In the genomic region with DNA sequence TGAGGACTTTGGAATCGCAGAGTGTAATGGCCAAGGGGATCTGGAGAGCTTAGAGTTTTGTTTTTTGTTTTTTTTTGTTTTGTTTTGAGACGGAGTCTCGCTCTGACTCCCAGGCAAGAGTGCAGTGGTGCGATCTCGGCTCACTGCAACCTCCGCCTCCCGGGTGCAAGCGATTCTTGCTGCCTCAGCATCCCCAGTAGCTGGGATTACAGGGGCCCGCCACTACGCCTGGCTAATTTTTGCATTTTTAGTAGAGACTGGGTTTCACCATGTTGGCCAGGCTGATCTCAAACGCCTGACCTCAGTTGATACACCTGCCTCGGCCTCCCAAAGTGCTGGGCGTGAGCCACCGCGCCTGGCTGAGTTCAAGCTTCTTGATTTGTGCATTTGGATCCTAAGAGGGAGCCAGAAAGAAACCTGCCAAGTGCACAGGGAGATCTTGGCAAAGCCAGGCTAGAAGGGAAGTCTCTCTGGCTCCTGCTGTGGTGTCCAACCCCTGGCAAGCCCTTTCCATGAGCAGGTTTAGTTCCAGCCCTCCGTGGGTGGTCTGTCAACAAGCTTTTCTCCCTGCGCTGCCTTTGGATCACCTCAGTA, we compare ENCODE assay signal across 9 cellular contexts. TPM values are rescaled to one million over a fixed set of nuclear protein-coding genes. Genes with fewer than 3 reads are reported as not detected.
A peak's percentile ranks its signal among the peaks of the same experiment; 100 is the strongest.
DNase-seq lines count a peak whose midpoint lies in the region; ATAC-seq, FAIRE-seq and TF ChIP-seq lines count a peak whose summit lies in the region.
"Had no signal": no experiment of that assay in that cellular context is flagged by ENCODE, and none has a peak within 500 bp of the region (broad histone marks: within the 10 kb centered on the region; RNA-seq: fewer than 3 reads in every experiment).

No MANE protein-coding gene starts in this region.

- no TSS peak for BruUV-seq in PC-3 (replicated peaks; lab: Mats Ljungman, UMichigan)

- H3K36me3 ChIP-seq in GM23248 (ENCODE audit: low read depth), result no peaks in the 10 kb centered on the region
- H3K36me3 ChIP-seq in kidney (ENCODE audit: control insufficient read depth in 1 of 2, insufficient read depth in 2 of 2, low read length in 2 of 2), result no peaks in the 10 kb centered on the region
- no peaks in the 10 kb centered on the region for H3K36me3 ChIP-seq in skeletal muscle satellite cell (ENCODE audit: insufficient read depth, low read length)
- no peaks in the 10 kb centered on the region for H3K36me3 ChIP-seq in adrenal gland (replicated peaks in 1 of 2)
- H3K36me3 ChIP-seq in PC-3 (ENCODE audit: low read depth, low read length), result peaks cover 8% of the 10 kb centered on the region; the same call in 1 of the 2 replicates

- H3K27me3 ChIP-seq in GM23248 (replicated peaks; ENCODE audit: insufficient read depth) (peaks cover 12% of the 10 kb centered on the region; the same call in 1 of the 2 replicates), skeletal muscle satellite cell (ENCODE audit: control insufficient read depth, insufficient read depth, low read length) (peaks cover 44% of the 10 kb centered on the region), adrenal gland (no peaks in the 10 kb centered on the region), PC-3 (ENCODE audit: low read length) (no peaks in the 10 kb centered on the region)

- no peak for ATAC-seq in activated naive CD8-positive, alpha-beta T cell treated with anti-CD3 and anti-CD28 coated beads, Interleukin-2, amount 50 U/mL, for 24 hours
- no peak for ATAC-seq in PC-3

- TF ChIP-seq CTCF in kidney (IDR thresholded peaks at IDR 0.05; ENCODE audit: borderline replicate concordance, extremely low read depth, insufficient read depth) (no peak), adrenal gland (IDR thresholded peaks at IDR 0.05) (no peak), PC-3 (conservative IDR thresholded peaks at IDR 0.05; ENCODE audit: low read depth, low read length) (no peak)

- no peak overlapping the region for H3K27ac Mint-ChIP-seq in activated naive CD8-positive, alpha-beta T cell treated with anti-CD3 and anti-CD28 coated beads, Interleukin-2, amount 50 U/mL, for 24 hours

- DNase-seq in GM23248, result no peak
- no peak for DNase-seq in activated naive CD8-positive, alpha-beta T cell treated with anti-CD3 and anti-CD28 coated beads, Interleukin-2, amount 50 U/mL, for 24 hours
- DNase-seq in kidney, result no peak
- no peak for DNase-seq in adrenal gland
- DNase-seq in PC-3, result no peak
- DNase-seq in activated T-cell treated with anti-CD3 and anti-CD28 coated beads, Interleukin-2, amount 50 U/mL, for 48 hours, result no peak
- no peak for DNase-seq in ACHN
- DNase-seq: MV-4-11 had no signal

- intact Hi-C loops in kidney (cut with DNase I), result no loop called here
- intact Hi-C loops in adrenal gland (cut with DNase I), result no loop called here
- intact Hi-C loops in PC-3 (cut with micrococcal nuclease), result no loop called here

- no peak overlapping the region for H3K27ac ChIP-seq in GM23248
- H3K27ac ChIP-seq in kidney (ENCODE audit: low read depth in 2 of 2, low read length in 2 of 2), result peak overlapping the region; percentile 54 to 88
- H3K27ac ChIP-seq in adrenal gland, result no peak overlapping the region
- no peak overlapping the region for H3K27ac ChIP-seq in PC-3 (ENCODE audit: low read length)

- H3K9me2 ChIP-seq in GM23248 (ENCODE audit: insufficient read depth), result no peaks in the 10 kb centered on the region
- H3K9me2 ChIP-seq in PC-3 (replicated peaks; ENCODE audit: low read length), result no peaks in the 10 kb centered on the region

- H3K4me2 ChIP-seq in GM23248 (ENCODE audit: unreplicated experiment) (peak overlapping the region; percentile 55), skeletal muscle satellite cell (ENCODE audit: low read length) (peak overlapping the region; percentile 91), PC-3 (ENCODE audit: low read length) (no peak overlapping the region)

- TF ChIP-seq POLR2A in adrenal gland (IDR thresholded peaks at IDR 0.05), result no peak

- POLR2A ChIA-PET in PC-3 (lab: Charles Lee; ENCODE audit: unreplicated experiment), result no interaction called here

- no peaks in the 10 kb centered on the region for H3K4me1 ChIP-seq in GM23248 (ENCODE audit: insufficient read depth)
- H3K4me1 ChIP-seq in kidney (ENCODE audit: control insufficient read depth in 1 of 2, insufficient read depth in 1 of 2, low read depth in 1 of 2, low read length in 2 of 2), result peaks cover 0 to 10% of the 10 kb centered on the region in 2 donors
- H3K4me1 ChIP-seq in skeletal muscle satellite cell (ENCODE audit: control insufficient read depth, insufficient read depth, low read length), result peaks cover 8% of the 10 kb centered on the region
- peaks cover 0 to 17% of the 10 kb centered on the region in 2 donors for H3K4me1 ChIP-seq in adrenal gland (replicated peaks in 1 of 2)
- H3K4me1 ChIP-seq in PC-3 (ENCODE audit: insufficient read depth, low read length), result no peaks in the 10 kb centered on the region

- H3F3A ChIP-seq in GM23248 (ENCODE audit: insufficient read depth), result no peaks in the 10 kb centered on the region
- H3F3A ChIP-seq in PC-3 (ENCODE audit: low read length, unreplicated experiment), result no peaks in the 10 kb centered on the region

- CTCF ChIA-PET in PC-3 (lab: Charles Lee), result no interaction called here

- peaks cover 17% of the 10 kb centered on the region for H3K36me3 Mint-ChIP-seq in activated naive CD8-positive, alpha-beta T cell treated with anti-CD3 and anti-CD28 coated beads, Interleukin-2, amount 50 U/mL, for 24 hours (ENCODE audit: low read depth)

- H3K79me2 ChIP-seq in GM23248 (ENCODE audit: insufficient read depth) (no peaks in the 10 kb centered on the region), PC-3 (ENCODE audit: low read length) (no peaks in the 10 kb centered on the region)

- peaks cover 5% of the 10 kb centered on the region for H3K9me3 Mint-ChIP-seq in activated naive CD8-positive, alpha-beta T cell treated with anti-CD3 and anti-CD28 coated beads, Interleukin-2, amount 50 U/mL, for 24 hours

- H3K9ac ChIP-seq in GM23248, result no peak overlapping the region
- peak overlapping the region; percentile 60 to 80 for H3K9ac ChIP-seq in kidney (ENCODE audit: low read length in 2 of 2)
- H3K9ac ChIP-seq in skeletal muscle satellite cell (ENCODE audit: low read depth, low read length), result no peak overlapping the region
- no peak overlapping the region for H3K9ac ChIP-seq in PC-3 (ENCODE audit: low read length)

- 27 to 34% methylated on average over 17 of the region's 17 CpGs for WGBS in GM23248 (ENCODE audit: low coverage in 1 of 2, low lambda C conversion rate in 2 of 2, missing lambda C conversion rate in 2 of 2), 2 experiments
- WGBS in adrenal gland, 4 donors, result 43 to 55% (median 50%) methylated on average over 14 to 17 of the region's 17 CpGs

- H3K4me3 Mint-ChIP-seq in activated naive CD8-positive, alpha-beta T cell treated with anti-CD3 and anti-CD28 coated beads, Interleukin-2, amount 50 U/mL, for 24 hours, result peak overlapping the region; percentile 59

- peaks cover 9% of the 10 kb centered on the region for H3K4me1 Mint-ChIP-seq in activated naive CD8-positive, alpha-beta T cell treated with anti-CD3 and anti-CD28 coated beads, Interleukin-2, amount 50 U/mL, for 24 hours

- H3K4me3 ChIP-seq in GM23248 (peak overlapping the region; percentile 63), kidney (ENCODE audit: low read length in 2 of 2) (peak overlapping the region; percentile 70 to 90), skeletal muscle satellite cell (ENCODE audit: low read length) (peak overlapping the region; percentile 69), adrenal gland (peak overlapping the region in 2 of 4 donors; percentile 33 to 83), PC-3 (ENCODE audit: low read length) (no peak overlapping the region)

- H4K20me1 ChIP-seq in GM23248 (ENCODE audit: insufficient read depth) (no peaks in the 10 kb centered on the region), PC-3 (ENCODE audit: low read length) (no peaks in the 10 kb centered on the region)

- in situ Hi-C loops in GM23248 (cut with MboI) (no loop called here), ACHN (cut with HindIII; ENCODE audit: low pct_ligation_motif_present, low pct_unique_long_range_greater_than_20kb, low sequenced_read_pairs) (no loop called here)

- no peak for FAIRE-seq in kidney (lab: Jason Lieb, UNC)

- H2AFZ ChIP-seq in GM23248 (peak overlapping the region; percentile 68; the same call in 1 of the 2 replicates), PC-3 (ENCODE audit: low read length) (no peak overlapping the region)

- H3K9me3 ChIP-seq in GM23248 (ENCODE audit: low read depth) (no peaks in the 10 kb centered on the region), kidney (ENCODE audit: control insufficient read depth in 1 of 2, low read length in 2 of 2) (peaks cover 0 to 10% of the 10 kb centered on the region in 2 donors), skeletal muscle satellite cell (replicated peaks; ENCODE audit: low read length) (peaks cover 12% of the 10 kb centered on the region), adrenal gland (replicated peaks in 1 of 3) (no peaks in the 10 kb centered on the region), PC-3 (ENCODE audit: low read length) (peaks cover 9% of the 10 kb centered on the region; the same call in 1 of the 2 replicates)

- H3K27me3 Mint-ChIP-seq in activated naive CD8-positive, alpha-beta T cell treated with anti-CD3 and anti-CD28 coated beads, Interleukin-2, amount 50 U/mL, for 24 hours, result peaks cover 28% of the 10 kb centered on the region

RNA-seq across cellular contexts. Expression of a gene that starts 0.9 kb away (rescaled TPM):
- total RNA-seq in GM23248 (2014; rRNA removed; shearing (Covaris generic)), result 0.38 and 0.97 TPM in 2 replicates
- 0.74 and 0.98 TPM in 2 replicates for polyA plus RNA-seq in GM23248 (2016; fragmentation: Nextera tagmentation; extraction: Ambion mirVana)
- 39.3 TPM for total RNA-seq in kidney
- 50.7 TPM for polyA plus RNA-seq in kidney (ENCODE audit: insufficient read depth, low read depth, low replicate concordance)
- total RNA-seq in skeletal muscle satellite cell (2012; rRNA removed), result 0.22 and 0.25 TPM in 2 replicates
- 10 to 100 TPM; 20.6 to 53.8 (median 38.8) TPM for total RNA-seq in adrenal gland
- 100 to 1,000 TPM in 1 of 3 donors, 10 to 100 TPM in 2; 12.0 to 162 (median 89.0) TPM for polyA plus RNA-seq in adrenal gland
- total RNA-seq in PC-3 (2014; rRNA removed), result 2.0 and 5.0 TPM in 2 replicates

RNA-seq across cellular contexts. Expression of a gene that starts 54.4 kb away (rescaled TPM):
- total RNA-seq in GM23248 (2014; rRNA removed; shearing (Covaris generic)), result 11.7 and 12.5 TPM in 2 replicates
- 11.4 and 14.9 TPM in 2 replicates for polyA plus RNA-seq in GM23248 (2016; fragmentation: Nextera tagmentation; extraction: Ambion mirVana)
- total RNA-seq in kidney, result 32.2 TPM
- polyA plus RNA-seq in kidney (ENCODE audit: insufficient read depth, low read depth, low replicate concordance), result 12.4 TPM
- total RNA-seq in skeletal muscle satellite cell (2012; rRNA removed), result 16.2 TPM in 2 replicates
- total RNA-seq in adrenal gland, result 10 to 100 TPM; 28.8 to 46.1 (median 40.8) TPM
- polyA plus RNA-seq in adrenal gland, result 10 to 100 TPM; 13.8 to 37.6 (median 17.0) TPM
- 14.2 and 16.8 TPM in 2 replicates for total RNA-seq in PC-3 (2014; rRNA removed)

Comparison
In these comparisons a context has a peak if more than half of its experiments do, and no peak if none do; other contexts are left out.
1. H3K27ac ChIP-seq: peak in kidney (2 of 2); none in GM23248 (single experiment), adrenal gland (0 of 5) and PC-3 (single experiment).
2. H3K9ac ChIP-seq: peak in kidney (2 of 2); none in GM23248 (single experiment), skeletal muscle satellite cell (single experiment) and PC-3 (single experiment).